17 cellular contexts compared by ENCODE assay signal in the genomic region with DNA sequence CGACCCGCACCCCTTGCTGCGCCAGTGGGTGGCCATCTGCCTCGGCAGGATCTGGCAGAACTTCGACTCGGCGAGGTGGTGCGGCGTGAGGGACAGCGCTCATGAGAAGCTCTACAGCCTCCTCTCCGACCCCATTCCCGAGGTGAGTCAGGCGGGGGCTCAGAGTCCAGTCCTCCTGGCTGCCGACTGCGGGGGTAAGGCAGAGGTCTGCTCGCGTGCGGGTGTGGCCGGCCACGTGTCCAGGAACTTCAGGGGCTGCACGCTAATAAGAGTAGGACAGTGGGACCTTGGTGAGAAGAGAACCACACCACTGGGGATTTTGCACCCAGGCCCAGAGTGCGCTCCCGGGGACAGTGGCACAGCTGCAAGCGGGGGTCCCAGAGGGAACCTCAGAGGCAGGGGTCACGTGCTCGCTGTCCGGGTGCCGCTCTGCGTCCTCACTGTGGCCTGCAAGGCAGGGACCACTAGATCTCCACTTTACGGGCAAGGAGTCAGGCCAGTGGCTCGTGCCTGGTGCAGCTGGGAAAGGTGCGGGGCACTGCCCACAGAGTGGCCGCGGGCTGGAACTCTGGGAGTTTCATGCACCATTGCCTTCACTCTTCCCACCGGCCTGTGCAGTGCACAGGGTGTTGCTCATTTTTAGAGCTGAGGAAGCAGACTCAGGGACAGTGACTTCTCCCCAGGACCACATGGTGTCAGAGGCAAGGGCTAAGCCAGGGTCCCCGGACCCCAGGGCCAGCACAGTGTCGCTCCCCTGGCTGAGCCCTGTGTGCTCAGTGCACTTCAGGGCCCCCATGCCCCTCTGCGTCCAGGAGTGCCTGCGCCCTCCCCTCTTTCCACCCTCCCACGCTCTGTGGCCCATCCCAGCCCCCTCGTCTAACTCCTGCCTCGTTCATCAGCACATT.
DNase-seq lines count a peak whose midpoint lies in the region; ATAC-seq and TF ChIP-seq lines count a peak whose summit lies in the region.
"Had no signal": no experiment of that assay in that cellular context is flagged by ENCODE, and none has a peak within 500 bp of the region (broad histone marks: within the 10 kb centered on the region; RNA-seq: fewer than 3 reads in every experiment).

No MANE protein-coding gene starts in this region.

- H3K4me3 Mint-ChIP-seq in endodermal cell: no peak overlapping the region

- H3K4me3 ChIP-seq in endodermal cell (ENCODE audit: low read length) (no peak overlapping the region), lower lobe of right lung (no peak overlapping the region)
- H3K4me3 ChIP-seq: GM12878, GM23248 had no signal

- DNase-seq in Right ventricle myocardium superior: peak; percentile 29
- no peak for DNase-seq in cardiac septum (ENCODE audit: low spot score)
- DNase-seq in endodermal cell: no peak
- peak; percentile 42 for DNase-seq in lower lobe of right lung
- DNase-seq in stimulated activated CD8-positive, alpha-beta memory T cell treated with anti-CD3 and anti-CD28 coated beads, Interleukin-4, amount 100 ng/mL, for 48 hours: no peak
- no peak for DNase-seq in hepatic stellate cell (ENCODE audit: low spot score)
- no peak for DNase-seq in foreskin keratinocyte
- DNase-seq: DMS 273 treated with DMSO at 0.1 percent for 48 hours, GDM1, GM23248, NCI-H187, NCI-H226, NCI-H524 treated with DMSO at 0.1 percent for 48 hours had no signal

- no peak overlapping the region for H3K9ac ChIP-seq in endodermal cell (ENCODE audit: extremely low read depth, low read length, poor library complexity, severe bottlenecking)
- H3K9ac ChIP-seq: GM23248 had no signal

- peak overlapping the region; percentile 17 for H3K27ac Mint-ChIP-seq in endodermal cell

- ATAC-seq in Right ventricle myocardium superior (ENCODE audit: poor library complexity) (no peak), lower lobe of right lung (no peak), foreskin keratinocyte (no peak)
- ATAC-seq: GM12878, HCT116, Panc1 had no signal

- H3K27me3 ChIP-seq in endodermal cell (ENCODE audit: control insufficient read depth, insufficient read depth, low read length, poor library complexity, severe bottlenecking): no peaks in the 10 kb centered on the region
- H3K27me3 ChIP-seq in lower lobe of right lung (ENCODE audit: low read depth): no peaks in the 10 kb centered on the region
- no peaks in the 10 kb centered on the region for H3K27me3 ChIP-seq in foreskin keratinocyte

- no peaks in the 10 kb centered on the region for H3K9me3 Mint-ChIP-seq in endodermal cell

- intact Hi-C loops in Right ventricle myocardium superior (cut with DNase I): no loop called here
- intact Hi-C loops in cardiac septum (cut with DNase I): loop anchor here (5.0 kb wide), 1 partner anchor 68 kb away; no protein-coding TSS in a partner anchor
- intact Hi-C loops in lower lobe of right lung (cut with DNase I): no loop called here

- H3K27ac ChIP-seq in endodermal cell (ENCODE audit: low read depth, low read length) (no peak overlapping the region), lower lobe of right lung (no peak overlapping the region), foreskin keratinocyte (no peak overlapping the region)
- H3K27ac ChIP-seq: C4-2B, GM23248 had no signal

- H3K4me1 Mint-ChIP-seq in endodermal cell: no peaks in the 10 kb centered on the region

- TF ChIP-seq CTCF in endodermal cell (conservative IDR thresholded peaks at IDR 0.05) (no peak), lower lobe of right lung (IDR thresholded peaks at IDR 0.05) (no peak), foreskin keratinocyte (conservative IDR thresholded peaks at IDR 0.05) (no peak)

- no peaks in the 10 kb centered on the region for H3K4me1 ChIP-seq in endodermal cell (ENCODE audit: control insufficient read depth, insufficient read depth, low read length)
- H3K4me1 ChIP-seq in lower lobe of right lung: no peaks in the 10 kb centered on the region
- H3K4me1 ChIP-seq in foreskin keratinocyte: no peaks in the 10 kb centered on the region

- peaks cover 42% of the 10 kb centered on the region for H3K36me3 Mint-ChIP-seq in endodermal cell (ENCODE audit: low read depth)

- peaks cover 29% of the 10 kb centered on the region for H3K36me3 ChIP-seq in endodermal cell (ENCODE audit: control insufficient read depth, insufficient read depth, low read length)
- H3K36me3 ChIP-seq in lower lobe of right lung: peaks cover 71% of the 10 kb centered on the region

- WGBS in endodermal cell (ENCODE audit: insufficient coverage in 1 of 2, insufficient read length in 1 of 2), 2 experiments: 96 to 97% methylated on average over 24 to 42 of the region's 42 CpGs

- H3K27me3 Mint-ChIP-seq in endodermal cell (ENCODE audit: insufficient read depth): no peaks in the 10 kb centered on the region

- H3K9me3 ChIP-seq in endodermal cell (ENCODE audit: control insufficient read depth, low read length) (no peaks in the 10 kb centered on the region), lower lobe of right lung (no peaks in the 10 kb centered on the region)

Comparison
In these comparisons a context has a peak if more than half of its experiments do, and no peak if none do; other contexts are left out.
1. DNase-seq: peak in Right ventricle myocardium superior (single experiment) and lower lobe of right lung (single experiment); none in cardiac septum (single experiment), endodermal cell (single experiment), stimulated activated CD8-positive, alpha-beta memory T cell treated with anti-CD3 and anti-CD28 coated beads, Interleukin-4, amount 100 ng/mL, for 48 hours (single experiment), hepatic stellate cell (single experiment) and foreskin keratinocyte (0 of 2).